ENCODE assay signal across 8 cellular contexts in the genomic region with DNA sequence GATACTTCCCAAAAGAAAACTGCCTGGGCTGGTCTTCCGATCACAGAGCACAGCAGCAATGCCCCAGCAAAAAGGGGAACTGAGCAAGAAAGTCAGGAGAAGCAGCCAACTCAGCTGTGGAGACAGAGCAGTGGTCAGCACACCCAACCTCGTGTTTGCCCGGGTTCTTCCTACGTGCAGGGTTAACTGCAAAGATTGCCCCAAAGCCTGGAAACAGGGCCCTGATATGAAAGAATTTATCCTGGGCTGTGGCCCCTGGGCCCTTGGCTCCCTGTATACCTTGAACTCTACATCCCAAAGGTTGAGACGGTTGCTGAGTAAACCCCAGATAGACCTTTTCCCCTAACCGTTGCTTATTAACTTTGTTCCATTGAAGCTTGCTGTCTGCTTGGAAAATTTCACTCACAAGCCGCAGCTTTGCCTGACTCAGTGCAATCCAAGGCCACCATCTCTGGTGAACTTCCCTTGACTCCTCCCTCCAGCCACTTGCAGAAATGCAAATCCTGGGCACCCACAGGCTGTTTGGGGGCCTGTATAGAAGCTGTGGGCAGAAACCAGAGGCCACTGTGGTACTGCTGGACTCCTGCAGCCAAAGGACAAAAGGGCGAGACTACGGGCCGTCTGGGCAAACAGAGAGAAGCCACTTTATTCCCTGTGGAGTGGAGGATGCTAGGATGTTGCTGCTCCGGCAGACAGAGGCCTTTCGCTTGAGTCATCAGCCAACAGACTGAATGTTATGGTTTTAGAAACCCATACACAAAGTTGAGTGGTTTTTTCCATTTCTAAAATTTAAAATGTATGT. TPM values are rescaled to one million over a fixed set of nuclear protein-coding genes. Genes with fewer than 3 reads are reported as not detected.
DNase-seq lines count a peak whose midpoint lies in the region; ATAC-seq and TF ChIP-seq lines count a peak whose summit lies in the region.

No MANE protein-coding gene starts in this region.

- BruUV-seq in A673 (replicated peaks; lab: Mats Ljungman, UMichigan), result no TSS peak

- CTCF ChIA-PET in A673 (lab: Charles Lee), result no interaction called here

- H3K27me3 Mint-ChIP-seq in neural crest cell (ENCODE audit: low read depth), result no peaks in the 10 kb centered on the region

- no peak overlapping the region for H3K27ac ChIP-seq in A673 (ENCODE audit: low read depth, low read length, poor library complexity, severe bottlenecking)

- TF ChIP-seq CTCF in neural crest cell (conservative IDR thresholded peaks at IDR 0.05) (no peak), A673 (conservative IDR thresholded peaks at IDR 0.05; ENCODE audit: low read depth, low read length) (no peak)

- H3K27ac Mint-ChIP-seq in neural crest cell (ENCODE audit: unreplicated experiment), result peak overlapping the region; percentile 13

- H3K9me3 ChIP-seq in A673 (ENCODE audit: low read depth, low read length, poor library complexity, severe bottlenecking), result no peaks in the 10 kb centered on the region

- no peak overlapping the region for H3K4me3 Mint-ChIP-seq in neural crest cell

- peak; percentile 64 for ATAC-seq in GM18861 (IDR thresholded peaks at IDR 0.05; ENCODE audit: unreplicated experiment)
- peak; percentile 85 for ATAC-seq in HG02571 (IDR thresholded peaks at IDR 0.05; ENCODE audit: unreplicated experiment)

- no peaks in the 10 kb centered on the region for H3K27me3 ChIP-seq in A673 (replicated peaks; ENCODE audit: insufficient read depth, low read depth, low read length, poor library complexity)

- DNase-seq in NCI-H146 treated with DMSO at 0.1 percent for 48 hours (lab: John Stamatoyannopoulos, UW; ENCODE audit: unreplicated experiment), result peak; percentile 16
- DNase-seq in dedifferentiated amniotic fluid mesenchymal stem cell (ENCODE audit: extremely low spot score), result peak; percentile 74
- no peak for DNase-seq in neural crest cell (ENCODE audit: low read depth, low spot score)
- DNase-seq in T-helper 9 cell, result no peak
- no peak for DNase-seq in A673 (ENCODE audit: low spot score)
- DNase-seq in KG1 (lab: John Stamatoyannopoulos, UW), result no peak

- intact Hi-C loops in A673 (cut with micrococcal nuclease; ENCODE audit: unreplicated experiment), result no loop called here

- no peak overlapping the region for H3K4me3 ChIP-seq in A673 (ENCODE audit: low read depth, low read length, poor library complexity, severe bottlenecking)

- POLR2A ChIA-PET in A673 (lab: Charles Lee; ENCODE audit: low non-redundant PET), result no interaction called here

- H3K4me1 Mint-ChIP-seq in neural crest cell, result peaks cover 84% of the 10 kb centered on the region

- H3K4me1 ChIP-seq in A673 (ENCODE audit: insufficient read depth, low read length, poor library complexity, severe bottlenecking), result no peaks in the 10 kb centered on the region

- no peaks in the 10 kb centered on the region for H3K9me3 Mint-ChIP-seq in neural crest cell

- H3K36me3 Mint-ChIP-seq in neural crest cell (ENCODE audit: low read depth), result peaks cover 7% of the 10 kb centered on the region

- H3K36me3 ChIP-seq in A673 (ENCODE audit: insufficient read depth, low read length, poor library complexity, severe bottlenecking), result no peaks in the 10 kb centered on the region

RNA-seq across cellular contexts. Expression of a gene that starts 18.2 kb away (rescaled TPM):
- total RNA-seq in neural crest cell (90.3 and 93.5 TPM in 2 replicates), A673 (2021) (4.0 and 7.7 TPM in 2 replicates)

Comparison
In these comparisons a context has a peak if more than half of its experiments do, and no peak if none do; other contexts are left out.
1. DNase-seq: peak in NCI-H146 treated with DMSO at 0.1 percent for 48 hours (single experiment) and dedifferentiated amniotic fluid mesenchymal stem cell (single experiment); none in neural crest cell (single experiment), T-helper 9 cell (single experiment), A673 (single experiment) and KG1 (single experiment).
2. RNA of a gene that starts 18.2 kb away (total RNA-seq): 90.3 to 93.5 TPM in neural crest cell; 4.0 to 7.7 TPM in A673; every median in the first group is over 10 times any median in the second.